In the genomic region with DNA sequence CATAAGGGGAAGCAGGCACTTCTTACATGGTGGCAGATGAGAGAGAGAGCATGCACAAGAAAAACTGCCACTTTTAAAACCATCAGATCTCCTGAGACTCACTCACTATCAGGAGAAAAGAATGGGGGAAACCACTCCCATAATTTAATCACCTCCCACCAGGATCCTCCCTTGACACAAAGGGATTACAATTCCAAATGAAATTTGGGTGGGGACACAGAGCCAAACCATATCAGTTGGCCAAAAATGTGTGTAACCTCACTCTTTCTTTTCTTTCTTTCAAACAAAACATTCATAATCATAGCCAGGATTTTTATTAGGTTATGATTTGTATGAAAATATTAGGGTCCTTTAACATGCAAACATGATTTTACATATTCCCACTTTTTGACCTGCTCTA, we compare ENCODE assay signal across 16 cellular contexts.
DNase-seq lines count a peak whose midpoint lies in the region; ATAC-seq and TF ChIP-seq lines count a peak whose summit lies in the region.
"Had no signal": no experiment of that assay in that cellular context is flagged by ENCODE, and none has a peak within 500 bp of the region (broad histone marks: within the 10 kb centered on the region; RNA-seq: fewer than 3 reads in every experiment).

No MANE protein-coding gene starts in this region.

- H3K4me3 ChIP-seq in PC-3 (ENCODE audit: low read length): no peak overlapping the region
- H3K4me3 ChIP-seq: esophagus squamous epithelium, lower lobe of right lung, right lobe of liver had no signal

- intact Hi-C loops in PC-3 (cut with micrococcal nuclease) (no loop called here), sciatic nerve (cut with DNase I) (no loop called here)

- no peaks in the 10 kb centered on the region for H3K9me3 ChIP-seq in PC-3 (ENCODE audit: low read length)
- H3K9me3 ChIP-seq: BE2C, esophagus squamous epithelium, lower lobe of right lung had no signal

- TF ChIP-seq CTCF in PC-3 (conservative IDR thresholded peaks at IDR 0.05; ENCODE audit: low read depth, low read length): no peak

- peaks cover 12% of the 10 kb centered on the region; the same call in 1 of the 2 replicates for H3K4me1 ChIP-seq in PC-3 (ENCODE audit: insufficient read depth, low read length)
- H3K4me1 ChIP-seq: BE2C, lower lobe of right lung, right lobe of liver had no signal

- H4K20me1 ChIP-seq in PC-3 (ENCODE audit: low read length): no peaks in the 10 kb centered on the region

- no TSS peak for BruUV-seq in PC-3 (replicated peaks; lab: Mats Ljungman, UMichigan)

- H2AFZ ChIP-seq in PC-3 (ENCODE audit: low read length): no peak overlapping the region

- no peaks in the 10 kb centered on the region for H3K36me3 ChIP-seq in PC-3 (ENCODE audit: low read depth, low read length)
- H3K36me3 ChIP-seq: BE2C, esophagus squamous epithelium, lower lobe of right lung, right lobe of liver had no signal

- POLR2A ChIA-PET in PC-3 (lab: Charles Lee; ENCODE audit: unreplicated experiment): no interaction called here

- no peaks in the 10 kb centered on the region for H3K27me3 ChIP-seq in PC-3 (ENCODE audit: low read length)
- H3K27me3 ChIP-seq: BE2C, esophagus squamous epithelium, right lobe of liver had no signal

- no peak overlapping the region for H3K4me2 ChIP-seq in PC-3 (ENCODE audit: low read length)

- no peak for ATAC-seq in PC-3
- peak; percentile 38 for ATAC-seq in sciatic nerve
- ATAC-seq in HG03045 (IDR thresholded peaks at IDR 0.05; ENCODE audit: unreplicated experiment): no peak
- no peak for ATAC-seq in HG03342 (IDR thresholded peaks at IDR 0.05; ENCODE audit: unreplicated experiment)
- ATAC-seq: activated CD8-positive, alpha-beta T cell treated with anti-CD3 and anti-CD28 coated beads for 36 hours; lower lobe of right lung; right lobe of liver had no signal

- no peaks in the 10 kb centered on the region for H3K9me2 ChIP-seq in PC-3 (replicated peaks; ENCODE audit: low read length)

- DNase-seq in ELR (ENCODE audit: low read depth): peak; percentile 1
- DNase-seq in PC-3: no peak
- peak; percentile 9 for DNase-seq in fibroblast of gingiva (ENCODE audit: low read depth)
- DNase-seq in sciatic nerve (ENCODE audit: low spot score): no peak
- DNase-seq in NCI-H1048 (lab: John Stamatoyannopoulos, UW): no peak
- DNase-seq: activated CD8-positive, alpha-beta T cell treated with anti-CD3 and anti-CD28 coated beads for 36 hours; BE2C; dermis blood vessel endothelial cell; esophagus squamous epithelium; lower lobe of right lung; NCI-H1092 treated with DMSO at 0.1 percent for 48 hours; NCI-H2171; right lobe of liver; stimulated activated CD4-positive, alpha-beta T cell treated with anti-CD3 and anti-CD28 coated beads, Interleukin-4, amount 100 ng/mL, for 4 hours had no signal

- no peak overlapping the region for H3K9ac ChIP-seq in PC-3 (ENCODE audit: low read length)

- H3K79me2 ChIP-seq in PC-3 (ENCODE audit: low read length): no peaks in the 10 kb centered on the region

- CTCF ChIA-PET in PC-3 (lab: Charles Lee): no interaction called here

- H3K27ac ChIP-seq in PC-3 (ENCODE audit: low read length): 0 out of 2 replicates have a peak overlapping the region, but pooled peaks have one; percentile 24
- H3K27ac ChIP-seq: lower lobe of right lung, right lobe of liver had no signal

- H3F3A ChIP-seq in PC-3 (ENCODE audit: low read length, unreplicated experiment): no peaks in the 10 kb centered on the region

Comparison
In these comparisons a context has a peak if more than half of its experiments do, and no peak if none do; other contexts are left out.
1. DNase-seq: peak in ELR (single experiment) and fibroblast of gingiva (single experiment); none in PC-3 (single experiment), sciatic nerve (single experiment) and NCI-H1048 (single experiment).